ENCODE assay signal across 8 cellular contexts in genomic region chr2:234496442-234496834, GRCh38. TPM values are rescaled to one million over a fixed set of nuclear protein-coding genes. Genes with fewer than 3 reads are reported as not detected.
DNase-seq lines count a peak whose midpoint lies in the region; ATAC-seq and TF ChIP-seq lines count a peak whose summit lies in the region.

No MANE protein-coding gene starts in this region.

- ATAC-seq in GM18502 (IDR thresholded peaks at IDR 0.05; ENCODE audit: poor library complexity, unreplicated experiment) (peak; percentile 61), omental fat pad (ENCODE audit: low FRiP score) (peak; percentile 70)

- H3K27me3 ChIP-seq in MM.1S (replicated peaks; ENCODE audit: insufficient read depth, low read length) = no peaks in the 10 kb centered on the region

- H3F3A ChIP-seq in MM.1S (ENCODE audit: insufficient read depth, low read length) = peaks cover 11% of the 10 kb centered on the region; the same call in 1 of the 2 replicates

- H3K4me1 ChIP-seq in MM.1S (ENCODE audit: low read length) = peaks cover 17% of the 10 kb centered on the region

- DNase-seq in HCEC 1CT (peak; percentile 11), MM.1S (peak; percentile 56), fibroblast of pulmonary artery (ENCODE audit: low read depth) (peak; percentile 32), omental fat pad (ENCODE audit: low spot score) (no peak), RKO (ENCODE audit: low spot score) (no peak), hippocampal formation (lab: John Stamatoyannopoulos, UW) (no peak)
- DNase-seq in activated T-cell treated with anti-CD3 and anti-CD28 coated beads, Interleukin-2, amount 50 U/mL, for 1 hour = peak; percentile 71

- H3K9me3 ChIP-seq in MM.1S (replicated peaks; ENCODE audit: insufficient read depth, low read length) = no peaks in the 10 kb centered on the region

- peak overlapping the region; percentile 80 for H3K4me3 ChIP-seq in MM.1S (ENCODE audit: low read length)
- H3K4me3 ChIP-seq in fibroblast of pulmonary artery (replicated peaks; ENCODE audit: low read depth, low read length) = peak overlapping the region; percentile 66

- peak overlapping the region; percentile 55; the same call in 1 of the 2 replicates for H3K27ac ChIP-seq in MM.1S (ENCODE audit: low read length)

- H2AFZ ChIP-seq in MM.1S (ENCODE audit: low read length) = peak overlapping the region; percentile 35

- H3K36me3 ChIP-seq in MM.1S (replicated peaks; ENCODE audit: insufficient read depth, low read length) = no peaks in the 10 kb centered on the region

- peaks cover 47% of the 10 kb centered on the region for H3K79me2 ChIP-seq in MM.1S (ENCODE audit: low read length)

- peak overlapping the region; percentile 67 for H3K9ac ChIP-seq in MM.1S (ENCODE audit: low read length)

- peak overlapping the region; percentile 69 for H3K4me2 ChIP-seq in MM.1S (ENCODE audit: low read depth, low read length)

- no peaks in the 10 kb centered on the region for H3K9me2 ChIP-seq in MM.1S (replicated peaks; ENCODE audit: insufficient read depth, low read length)

- no peak for TF ChIP-seq CTCF in MM.1S (IDR thresholded peaks at IDR 0.05; ENCODE audit: low read length)
- no peak for TF ChIP-seq CTCF in fibroblast of pulmonary artery (IDR thresholded peaks at IDR 0.05; ENCODE audit: low read length, missing control alignments)
- no peak for TF ChIP-seq CTCF in omental fat pad (IDR thresholded peaks at IDR 0.05)

- no peaks in the 10 kb centered on the region for H4K20me1 ChIP-seq in MM.1S (ENCODE audit: insufficient read depth, low read length)

RNA-seq across cellular contexts. Expression of gene ARL4C, which starts 0.4 kb away (rescaled TPM):
- 10 to 100 TPM; 13.7 to 32.2 (median 19.3) TPM for total RNA-seq in omental fat pad

Comparison
In these comparisons a context has a peak if more than half of its experiments do, and no peak if none do; other contexts are left out.
1. DNase-seq: peak in HCEC 1CT (single experiment), MM.1S (single experiment), activated T-cell treated with anti-CD3 and anti-CD28 coated beads, Interleukin-2, amount 50 U/mL, for 1 hour (single experiment) and fibroblast of pulmonary artery (single experiment); none in omental fat pad (single experiment), RKO (single experiment) and hippocampal formation (0 of 2).